Comparison of ENCODE assay signal across 9 cellular contexts in genomic region chr2:106065268-106065982, GRCh38.
DNase-seq lines count a peak whose midpoint lies in the region; ATAC-seq and TF ChIP-seq lines count a peak whose summit lies in the region.
"Had no signal": no experiment of that assay in that cellular context is flagged by ENCODE, and none has a peak within 500 bp of the region (broad histone marks: within the 10 kb centered on the region; RNA-seq: fewer than 3 reads in every experiment).

No MANE protein-coding gene starts in this region.

- peaks cover 0 to 2% of the 10 kb centered on the region in 2 donors for H3K9me3 ChIP-seq in lung (ENCODE audit: control insufficient read depth in 2 of 2, insufficient read depth in 1 of 2, low read length in 1 of 2)
- H3K9me3 ChIP-seq in GM23248 (ENCODE audit: low read depth) = no peaks in the 10 kb centered on the region
- H3K9me3 ChIP-seq: SJCRH30 had no signal

- WGBS in lung, 2 donors = 5 to 9% methylated on average over 47 to 68 of the region's 68 CpGs
- WGBS in GM23248 (ENCODE audit: low coverage in 1 of 2, low lambda C conversion rate in 2 of 2, missing lambda C conversion rate in 2 of 2), 2 experiments = 11 to 19% methylated on average over 21 to 56 of the region's 68 CpGs

- peak; percentile 67 for ATAC-seq in activated CD8-positive, alpha-beta T cell treated with anti-CD3 and anti-CD28 coated beads for 36 hours
- ATAC-seq in lung (ENCODE audit: insufficient read depth, low FRiP score) (no peak), GM18511 (IDR thresholded peaks at IDR 0.05; ENCODE audit: unreplicated experiment) (no peak), GM19467 (IDR thresholded peaks at IDR 0.05; ENCODE audit: unreplicated experiment) (no peak)

- peak overlapping the region; percentile 46 for H3K27ac Mint-ChIP-seq in activated CD8-positive, alpha-beta T cell treated with anti-CD3 and anti-CD28 coated beads for 36 hours
- peak overlapping the region; percentile 83 for H3K27ac Mint-ChIP-seq in stimulated activated naive CD8-positive, alpha-beta T cell treated with anti-CD3 and anti-CD28 coated beads, Interleukin-15, Interleukin-2, amounts not matched to agents 100 ng/mL and 50 ng/mL, for 24 hours

- in situ Hi-C loops in GM23248 (cut with MboI) = no loop called here

- H3K9me2 ChIP-seq in GM23248 (ENCODE audit: insufficient read depth) = no peaks in the 10 kb centered on the region

- H3K4me3 Mint-ChIP-seq in activated CD8-positive, alpha-beta T cell treated with anti-CD3 and anti-CD28 coated beads for 36 hours = peak overlapping the region; percentile 61
- H3K4me3 Mint-ChIP-seq in stimulated activated naive CD8-positive, alpha-beta T cell treated with anti-CD3 and anti-CD28 coated beads, Interleukin-15, Interleukin-2, amounts not matched to agents 100 ng/mL and 50 ng/mL, for 24 hours = peak overlapping the region; percentile 70

- H3K9me3 Mint-ChIP-seq in activated CD8-positive, alpha-beta T cell treated with anti-CD3 and anti-CD28 coated beads for 36 hours = peaks cover 2% of the 10 kb centered on the region
- H3K9me3 Mint-ChIP-seq in stimulated activated naive CD8-positive, alpha-beta T cell treated with anti-CD3 and anti-CD28 coated beads, Interleukin-15, Interleukin-2, amounts not matched to agents 100 ng/mL and 50 ng/mL, for 24 hours = peaks cover 6% of the 10 kb centered on the region

- H3K36me3 ChIP-seq in lung (ENCODE audit: control insufficient read depth in 2 of 2, insufficient read depth in 2 of 2, low read length in 2 of 2) (no peaks in the 10 kb centered on the region), GM23248 (ENCODE audit: low read depth) (no peaks in the 10 kb centered on the region)
- H3K36me3 ChIP-seq: SJCRH30 had no signal

- H3K4me1 ChIP-seq in lung (ENCODE audit: control insufficient read depth in 2 of 2, insufficient read depth in 2 of 2, low read length in 2 of 2) = peaks cover 0 to 10% of the 10 kb centered on the region in 2 donors
- no peaks in the 10 kb centered on the region for H3K4me1 ChIP-seq in GM23248 (ENCODE audit: insufficient read depth)
- H3K4me1 ChIP-seq: SJCRH30 had no signal

- H3K36me3 Mint-ChIP-seq in activated CD8-positive, alpha-beta T cell treated with anti-CD3 and anti-CD28 coated beads for 36 hours (ENCODE audit: low read depth) = no peaks in the 10 kb centered on the region
- H3K36me3 Mint-ChIP-seq in stimulated activated naive CD8-positive, alpha-beta T cell treated with anti-CD3 and anti-CD28 coated beads, Interleukin-15, Interleukin-2, amounts not matched to agents 100 ng/mL and 50 ng/mL, for 24 hours (ENCODE audit: low read depth) = no peaks in the 10 kb centered on the region

- peaks cover 20% of the 10 kb centered on the region for H3K4me1 Mint-ChIP-seq in activated CD8-positive, alpha-beta T cell treated with anti-CD3 and anti-CD28 coated beads for 36 hours (ENCODE audit: low read depth)
- H3K4me1 Mint-ChIP-seq in stimulated activated naive CD8-positive, alpha-beta T cell treated with anti-CD3 and anti-CD28 coated beads, Interleukin-15, Interleukin-2, amounts not matched to agents 100 ng/mL and 50 ng/mL, for 24 hours (ENCODE audit: low read depth) = peaks cover 11% of the 10 kb centered on the region

- H3K79me2 ChIP-seq in GM23248 (ENCODE audit: insufficient read depth) = no peaks in the 10 kb centered on the region

- H3K27me3 Mint-ChIP-seq in activated CD8-positive, alpha-beta T cell treated with anti-CD3 and anti-CD28 coated beads for 36 hours = peaks cover 2% of the 10 kb centered on the region
- H3K27me3 Mint-ChIP-seq in stimulated activated naive CD8-positive, alpha-beta T cell treated with anti-CD3 and anti-CD28 coated beads, Interleukin-15, Interleukin-2, amounts not matched to agents 100 ng/mL and 50 ng/mL, for 24 hours = peaks cover 13% of the 10 kb centered on the region

- DNase-seq in activated CD8-positive, alpha-beta T cell treated with anti-CD3 and anti-CD28 coated beads for 36 hours = no peak
- peak; percentile 45 for DNase-seq in cerebellum (ENCODE audit: low spot score)
- peak; percentile 24 for DNase-seq in lung (ENCODE audit: low spot score)
- DNase-seq in GM23248 = no peak
- no peak for DNase-seq in activated CD4-positive, CD25-positive, alpha-beta regulatory T cell (lab: John Stamatoyannopoulos, UW)
- DNase-seq: SJCRH30 had no signal

- no peak for TF ChIP-seq CTCF in activated CD8-positive, alpha-beta T cell treated with anti-CD3 and anti-CD28 coated beads for 36 hours (IDR thresholded peaks at IDR 0.05)
- no peak for TF ChIP-seq CTCF in lung (IDR thresholded peaks at IDR 0.05; ENCODE audit: control extremely low read depth, extremely low read depth)

- POLR2A ChIA-PET in activated CD8-positive, alpha-beta T cell treated with anti-CD3 and anti-CD28 coated beads for 36 hours (lab: Charles Lee) = interaction anchor here (0.9 to 1.5 kb wide), 3 partner anchors 18 to 261 kb away, joined by 3 to 5 read pairs (median 3); no protein-coding TSS in a partner anchor

- no peak overlapping the region for H3K27ac ChIP-seq in lung (ENCODE audit: low read depth in 1 of 2, low read length in 1 of 2)
- H3K27ac ChIP-seq in GM23248 = no peak overlapping the region
- H3K27ac ChIP-seq: SJCRH30 had no signal

- H3K4me2 ChIP-seq in GM23248 (ENCODE audit: unreplicated experiment) = no peak overlapping the region

- H3K9ac ChIP-seq in GM23248 = no peak overlapping the region

- H2AFZ ChIP-seq in GM23248 = no peak overlapping the region

- intact Hi-C loops in activated CD8-positive, alpha-beta T cell treated with anti-CD3 and anti-CD28 coated beads for 36 hours (cut with micrococcal nuclease) = no loop called here

- H3F3A ChIP-seq in GM23248 (ENCODE audit: insufficient read depth) = no peaks in the 10 kb centered on the region

- CTCF ChIA-PET in activated CD8-positive, alpha-beta T cell treated with anti-CD3 and anti-CD28 coated beads for 36 hours (lab: Charles Lee) = interaction anchor here (1.2 to 1.7 kb wide), 2 partner anchors 11 to 130 kb away, joined by 3 to 4 read pairs; no protein-coding TSS in a partner anchor

- H3K4me3 ChIP-seq in lung (peak overlapping the region; percentile 30), GM23248 (no peak overlapping the region)
- H3K4me3 ChIP-seq: SJCRH30 had no signal

- H3K27me3 ChIP-seq in lung (ENCODE audit: control insufficient read depth, insufficient read depth) (no peaks in the 10 kb centered on the region), GM23248 (replicated peaks; ENCODE audit: insufficient read depth) (peaks cover 36% of the 10 kb centered on the region)
- H3K27me3 ChIP-seq: SJCRH30 had no signal

- no peaks in the 10 kb centered on the region for H4K20me1 ChIP-seq in GM23248 (ENCODE audit: insufficient read depth)

Comparison
In these comparisons a context has a peak if more than half of its experiments do, and no peak if none do; other contexts are left out.
1. DNase-seq: peak in cerebellum (single experiment) and lung (single experiment); none in activated CD8-positive, alpha-beta T cell treated with anti-CD3 and anti-CD28 coated beads for 36 hours (single experiment), GM23248 (single experiment) and activated CD4-positive, CD25-positive, alpha-beta regulatory T cell (0 of 4).